10 cellular contexts compared by ENCODE assay signal in the genomic region with DNA sequence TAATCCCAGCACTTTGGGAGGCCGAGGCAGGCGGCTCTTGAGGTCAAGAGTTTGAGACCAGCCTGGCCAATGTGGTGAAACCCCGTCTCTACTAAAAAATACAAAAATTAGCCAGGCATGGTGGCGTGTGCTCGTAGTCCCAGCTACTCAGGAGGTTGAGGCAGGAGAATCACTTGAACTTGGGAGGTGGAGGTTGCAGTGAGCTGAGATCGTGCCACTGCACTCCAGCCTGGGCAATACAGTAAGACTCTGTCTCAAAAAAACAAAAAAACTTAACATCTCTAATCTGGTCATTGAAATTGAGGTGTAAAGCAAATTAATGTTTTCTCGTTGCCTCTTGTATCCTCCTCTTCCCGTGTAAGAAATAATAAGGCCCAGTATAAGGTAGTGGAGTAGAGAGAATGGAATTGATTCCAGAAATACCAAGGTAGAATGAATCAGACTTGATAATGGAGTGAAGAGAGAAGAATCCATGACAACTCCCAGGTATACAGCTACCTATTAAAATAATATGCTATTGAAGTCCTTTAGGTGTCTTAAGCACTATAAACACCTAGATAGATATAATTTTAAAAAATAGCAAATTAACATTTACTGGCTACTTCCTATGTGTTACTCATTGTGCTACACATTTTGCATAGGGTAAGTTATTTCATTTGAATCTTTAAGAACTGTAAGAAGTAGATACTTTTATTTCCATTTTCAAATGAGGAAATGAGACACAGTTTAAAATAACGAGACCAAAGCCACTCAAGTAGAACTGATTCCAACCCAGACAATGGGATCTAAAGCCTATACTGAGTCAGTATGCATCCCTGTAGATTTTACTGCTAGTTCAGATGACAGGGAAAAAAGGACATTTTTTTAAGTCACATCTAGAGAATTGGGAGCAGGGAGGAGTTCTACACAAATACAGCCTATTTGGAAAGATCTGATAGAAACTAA. TPM values are rescaled to one million over a fixed set of nuclear protein-coding genes. Genes with fewer than 3 reads are reported as not detected.
A peak's percentile ranks its signal among the peaks of the same experiment; 100 is the strongest.
DNase-seq lines count a peak whose midpoint lies in the region; ATAC-seq lines count a peak whose summit lies in the region.
"Had no signal": no experiment of that assay in that cellular context is flagged by ENCODE, and none has a peak within 500 bp of the region (broad histone marks: within the 10 kb centered on the region; RNA-seq: fewer than 3 reads in every experiment).

No MANE protein-coding gene starts in this region.

- no peaks in the 10 kb centered on the region for H3K27me3 Mint-ChIP-seq in activated naive CD4-positive, alpha-beta T cell treated with anti-CD3 and anti-CD28 coated beads for 36 hours (ENCODE audit: low read depth)
- H3K27me3 Mint-ChIP-seq in activated naive CD8-positive, alpha-beta T cell treated with anti-CD3 and anti-CD28 coated beads for 36 hours = no peaks in the 10 kb centered on the region
- H3K27me3 Mint-ChIP-seq in stimulated activated memory B cell treated with anti-CD40 and anti-IgM and Interleukin-4, amounts not matched to agents 10 μg/mL and 1 μg/mL and 100 μg/mL, for 72 hours = no peaks in the 10 kb centered on the region

- no peaks in the 10 kb centered on the region for H3K9me3 Mint-ChIP-seq in activated naive CD4-positive, alpha-beta T cell treated with anti-CD3 and anti-CD28 coated beads for 36 hours
- H3K9me3 Mint-ChIP-seq in activated naive CD8-positive, alpha-beta T cell treated with anti-CD3 and anti-CD28 coated beads for 36 hours = peaks cover under 1% of the 10 kb centered on the region
- no peaks in the 10 kb centered on the region for H3K9me3 Mint-ChIP-seq in stimulated activated memory B cell treated with anti-CD40 and anti-IgM and Interleukin-4, amounts not matched to agents 10 μg/mL and 1 μg/mL and 100 μg/mL, for 72 hours

- peak; percentile 56 for ATAC-seq in HG03159 (IDR thresholded peaks at IDR 0.05; ENCODE audit: unreplicated experiment)
- peak; percentile 65 for ATAC-seq in stimulated activated memory B cell treated with anti-CD40 and anti-IgM and Interleukin-4, amounts not matched to agents 10 μg/mL and 1 μg/mL and 100 μg/mL, for 72 hours
- no peak for ATAC-seq in HG03196 (IDR thresholded peaks at IDR 0.05; ENCODE audit: unreplicated experiment)

- intact Hi-C loops in activated naive CD4-positive, alpha-beta T cell treated with anti-CD3 and anti-CD28 coated beads for 36 hours (cut with micrococcal nuclease) = loop anchor here (1.0 to 5.0 kb wide), 2 partner anchors 7 to 173 kb away; partner anchors contain the start of gene MDM2

- peaks cover 91% of the 10 kb centered on the region for H3K4me1 Mint-ChIP-seq in activated naive CD4-positive, alpha-beta T cell treated with anti-CD3 and anti-CD28 coated beads for 36 hours (ENCODE audit: low read depth)
- peaks cover 80% of the 10 kb centered on the region for H3K4me1 Mint-ChIP-seq in activated naive CD8-positive, alpha-beta T cell treated with anti-CD3 and anti-CD28 coated beads for 36 hours
- peaks cover 78% of the 10 kb centered on the region for H3K4me1 Mint-ChIP-seq in stimulated activated memory B cell treated with anti-CD40 and anti-IgM and Interleukin-4, amounts not matched to agents 10 μg/mL and 1 μg/mL and 100 μg/mL, for 72 hours

- H3K27ac Mint-ChIP-seq in activated naive CD4-positive, alpha-beta T cell treated with anti-CD3 and anti-CD28 coated beads for 36 hours = peak overlapping the region; percentile 36
- H3K27ac Mint-ChIP-seq in activated naive CD8-positive, alpha-beta T cell treated with anti-CD3 and anti-CD28 coated beads for 36 hours = peak overlapping the region; percentile 62
- peak overlapping the region; percentile 82 for H3K27ac Mint-ChIP-seq in stimulated activated memory B cell treated with anti-CD40 and anti-IgM and Interleukin-4, amounts not matched to agents 10 μg/mL and 1 μg/mL and 100 μg/mL, for 72 hours

- H3K36me3 Mint-ChIP-seq in activated naive CD4-positive, alpha-beta T cell treated with anti-CD3 and anti-CD28 coated beads for 36 hours (ENCODE audit: low read depth) = peaks cover 11% of the 10 kb centered on the region
- peaks cover 49% of the 10 kb centered on the region for H3K36me3 Mint-ChIP-seq in activated naive CD8-positive, alpha-beta T cell treated with anti-CD3 and anti-CD28 coated beads for 36 hours
- peaks cover 7% of the 10 kb centered on the region for H3K36me3 Mint-ChIP-seq in stimulated activated memory B cell treated with anti-CD40 and anti-IgM and Interleukin-4, amounts not matched to agents 10 μg/mL and 1 μg/mL and 100 μg/mL, for 72 hours

- no peak overlapping the region for H3K4me3 Mint-ChIP-seq in activated naive CD4-positive, alpha-beta T cell treated with anti-CD3 and anti-CD28 coated beads for 36 hours
- peak overlapping the region; percentile 8 for H3K4me3 Mint-ChIP-seq in activated naive CD8-positive, alpha-beta T cell treated with anti-CD3 and anti-CD28 coated beads for 36 hours
- peak overlapping the region; percentile 35 for H3K4me3 Mint-ChIP-seq in stimulated activated memory B cell treated with anti-CD40 and anti-IgM and Interleukin-4, amounts not matched to agents 10 μg/mL and 1 μg/mL and 100 μg/mL, for 72 hours

- DNase-seq in activated naive CD4-positive, alpha-beta T cell treated with anti-CD3 and anti-CD28 coated beads for 36 hours = no peak
- DNase-seq in activated naive CD4-positive, alpha-beta T cell treated with Interleukin-2 at 50 U/mL for 16 hours = no peak
- no peak for DNase-seq in activated naive CD8-positive, alpha-beta T cell treated with anti-CD3 and anti-CD28 coated beads for 36 hours
- no peak for DNase-seq in activated effector memory CD4-positive, alpha-beta T cell treated with anti-CD3 and anti-CD28 coated beads, Interleukin-2, amount 50 U/mL, for 16 hours
- no peak for DNase-seq in NCI-H2029 (lab: John Stamatoyannopoulos, UW)
- DNase-seq: NCI-H774, upper lobe of left lung had no signal

- CTCF ChIA-PET in activated naive CD4-positive, alpha-beta T cell treated with anti-CD3 and anti-CD28 coated beads for 36 hours (lab: Charles Lee) = no interaction called here

RNA-seq across cellular contexts. Expression of gene RAP1B, which starts 23.2 kb away (rescaled TPM):
- 100 to 1,000 TPM; 170 TPM for total RNA-seq in activated naive CD4-positive, alpha-beta T cell treated with anti-CD3 and anti-CD28 coated beads for 36 hours
- 100 to 1,000 TPM; 239 to 245 TPM for total RNA-seq in activated naive CD8-positive, alpha-beta T cell treated with anti-CD3 and anti-CD28 coated beads for 36 hours

RNA-seq across cellular contexts. Expression of gene NUP107, which starts 52.9 kb away (rescaled TPM):
- total RNA-seq in activated naive CD4-positive, alpha-beta T cell treated with anti-CD3 and anti-CD28 coated beads for 36 hours = 100 to 1,000 TPM; 126 to 135 TPM
- 100 to 1,000 TPM; 156 to 158 TPM for total RNA-seq in activated naive CD8-positive, alpha-beta T cell treated with anti-CD3 and anti-CD28 coated beads for 36 hours
